In the genomic region with DNA sequence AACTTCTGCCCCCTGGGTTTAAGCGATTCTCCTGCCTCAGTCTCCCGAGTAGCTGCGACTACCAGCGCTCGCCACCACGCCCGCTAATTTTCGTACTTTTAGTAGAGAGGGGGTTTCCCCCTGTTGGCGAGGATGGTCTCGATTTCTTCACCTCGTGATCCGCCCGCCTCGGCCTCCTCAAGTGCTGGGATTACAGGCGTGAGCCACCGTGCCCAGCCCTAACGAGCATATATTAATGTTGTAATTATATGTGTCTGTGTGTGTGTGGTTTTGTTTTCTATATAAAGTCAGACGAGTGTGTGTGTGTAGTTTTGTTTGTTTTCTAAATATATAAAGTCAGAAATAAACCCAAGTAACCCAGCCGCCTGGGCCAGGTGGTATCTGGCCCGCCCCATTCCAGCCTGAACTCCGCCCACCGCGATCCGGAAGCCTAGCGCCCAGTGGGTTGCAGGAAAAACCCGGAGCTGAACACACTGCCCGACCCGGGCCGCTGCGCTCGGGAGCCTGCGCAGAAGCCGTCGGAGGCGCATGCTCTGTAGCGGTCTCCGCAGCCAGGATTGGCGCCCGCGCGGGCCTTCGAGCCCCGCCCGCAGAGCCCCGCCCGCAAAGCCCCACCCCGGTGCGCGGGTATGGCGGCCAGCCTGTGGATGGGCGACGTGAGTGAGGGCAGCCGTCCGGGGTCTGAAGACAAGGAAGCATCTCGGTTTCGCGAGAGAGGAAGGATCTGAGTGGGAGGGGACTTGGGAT, we compare ENCODE assay signal across 8 cellular contexts. TPM values are rescaled to one million over a fixed set of nuclear protein-coding genes. Genes with fewer than 3 reads are reported as not detected.
DNase-seq lines count a peak whose midpoint lies in the region; ATAC-seq and TF ChIP-seq lines count a peak whose summit lies in the region.

A gene (plus strand): TSS at position 604 of the 747 bp plus-strand sequence. CDS start 26 bp downstream, at position 630.

- intact Hi-C loops in CD14-positive monocyte (cut with micrococcal nuclease), result loop anchor here (5.0 kb wide), 1 partner anchor 35 kb away; no protein-coding TSS in a partner anchor
- intact Hi-C loops in dendritic cell treated with granulocyte-macrophage colony-stimulating factor and Interleukin-4, amounts not matched to agents 40 ng/mL and 50 ng/mL, for 4 days (cut with micrococcal nuclease), result loop anchor here (1.0 to 5.0 kb wide), 2 partner anchors 29 to 35 kb away; no protein-coding TSS in a partner anchor

- H3K9me3 Mint-ChIP-seq in CD14-positive monocyte, result no peaks in the 10 kb centered on the region
- no peaks in the 10 kb centered on the region for H3K9me3 Mint-ChIP-seq in dendritic cell treated with granulocyte-macrophage colony-stimulating factor and Interleukin-4, amounts not matched to agents 40 ng/mL and 50 ng/mL, for 4 days

- no peak for TF ChIP-seq CTCF in CD14-positive monocyte (IDR thresholded peaks at IDR 0.05)

- peak within 1 kb of the TSS; percentile 89 to 97 (median 91) for H3K27ac Mint-ChIP-seq in CD14-positive monocyte
- H3K27ac Mint-ChIP-seq in dendritic cell treated with granulocyte-macrophage colony-stimulating factor and Interleukin-4, amounts not matched to agents 40 ng/mL and 50 ng/mL, for 4 days, result peak within 1 kb of the TSS; percentile 94

- H3K36me3 Mint-ChIP-seq in CD14-positive monocyte, result peaks cover 16 to 28% of the 10 kb centered on the region in 2 donors
- peaks cover 45% of the 10 kb centered on the region for H3K36me3 Mint-ChIP-seq in dendritic cell treated with granulocyte-macrophage colony-stimulating factor and Interleukin-4, amounts not matched to agents 40 ng/mL and 50 ng/mL, for 4 days (ENCODE audit: low read depth)

- H3K4me3 Mint-ChIP-seq in CD14-positive monocyte, result peak within 1 kb of the TSS; percentile 99 to 100
- peak within 1 kb of the TSS; percentile 95 for H3K4me3 Mint-ChIP-seq in dendritic cell treated with granulocyte-macrophage colony-stimulating factor and Interleukin-4, amounts not matched to agents 40 ng/mL and 50 ng/mL, for 4 days

- peaks cover 6% of the 10 kb centered on the region for H3K4me1 Mint-ChIP-seq in CD14-positive monocyte
- H3K4me1 Mint-ChIP-seq in dendritic cell treated with granulocyte-macrophage colony-stimulating factor and Interleukin-4, amounts not matched to agents 40 ng/mL and 50 ng/mL, for 4 days (ENCODE audit: low read depth), result no peaks in the 10 kb centered on the region

- peak; percentile 95 for DNase-seq in CD14-positive monocyte (ENCODE audit: low spot score)
- DNase-seq in NCI-H748 treated with DMSO at 0.1 percent for 48 hours (lab: John Stamatoyannopoulos, UW), result peak; percentile 85
- DNase-seq in activated CD4-positive, alpha-beta T cell treated with anti-CD3 and anti-CD28 coated beads, Interleukin-2, amount 50 U/mL, for 24 hours (ENCODE audit: low read depth in 1 of 2, low spot score in 1 of 2), result peak; percentile 92 to 97
- peak; percentile 97 for DNase-seq in left lobe of liver (ENCODE audit: low spot score)
- DNase-seq in stimulated activated CD4-positive, alpha-beta T cell treated with anti-CD3 and anti-CD28 coated beads, Interleukin-2, amount 100 ng/mL, for 24 hours, result peak; percentile 98 to 99

- peaks cover 0 to 3% (median 2%) of the 10 kb centered on the region in 3 donors for H3K27me3 Mint-ChIP-seq in CD14-positive monocyte (ENCODE audit: low read depth in 3 of 3)
- H3K27me3 Mint-ChIP-seq in dendritic cell treated with granulocyte-macrophage colony-stimulating factor and Interleukin-4, amounts not matched to agents 40 ng/mL and 50 ng/mL, for 4 days, result no peaks in the 10 kb centered on the region

- peak; percentile 94 for ATAC-seq in GM19395 (IDR thresholded peaks at IDR 0.05; ENCODE audit: unreplicated experiment)
- peak; percentile 71 for ATAC-seq in HG03558 (IDR thresholded peaks at IDR 0.05; ENCODE audit: extremely low read depth, unreplicated experiment)
- ATAC-seq in left lobe of liver, result peak; percentile 98

RNA-seq across cellular contexts. Expression of the gene that starts here (rescaled TPM):
- 10 to 100 TPM; 26.7 to 28.4 TPM for polyA plus RNA-seq in CD14-positive monocyte
- total RNA-seq in left lobe of liver, result 8.3 TPM

Comparison
In these comparisons a context has a peak if more than half of its experiments do, and no peak if none do; other contexts are left out.
1. Peak in every context shown above with its lines: DNase-seq and ATAC-seq.